In genomic region chr4:6820695-6821094, GRCh38 we compare ENCODE assay signal across 29 cellular contexts.
"Had no signal": no experiment of that assay in that cellular context is flagged by ENCODE, and none has a peak within 500 bp of the region (broad histone marks: within the 10 kb centered on the region; RNA-seq: fewer than 3 reads in every experiment).

No MANE protein-coding gene starts in this region.

- DNase-seq: activated CD4-positive, alpha-beta memory T cell treated with anti-CD3 and anti-CD28 coated beads for 36 hours; activated CD4-positive, alpha-beta T cell treated with anti-CD3 and anti-CD28 coated beads for 36 hours; activated CD4-positive, alpha-beta T cell treated with anti-CD3 and anti-CD28 coated beads, Interleukin-2, amount 10 ng/mL, durations not matched to agents 24 days and 14 days; activated CD4-positive, CD25-positive, alpha-beta regulatory T cell; activated CD4-positive, CD25-positive, alpha-beta regulatory T cell treated with anti-CD3 and anti-CD28 coated beads, Interleukin-2, amount 50 U/mL, for 72 hours; activated CD8-positive, alpha-beta memory T cell treated with anti-CD3 and anti-CD28 coated beads, Interleukin-2, amount 10 ng/mL, durations not matched to agents 7 days and 5 days; activated CD8-positive, alpha-beta memory T cell treated with anti-CD3 and anti-CD28 coated beads, Interleukin-2, amount 50 U/mL, for 4 hours; activated CD8-positive, alpha-beta T cell treated with anti-CD3 and anti-CD28 coated beads, Interleukin-2, amount 10 ng/mL, durations not matched to agents 7 days and 5 days; activated effector memory CD4-positive, alpha-beta T cell treated with anti-CD3 and anti-CD28 coated beads, Interleukin-2, amount 50 U/mL, for 16 hours; activated naive CD4-positive, alpha-beta T cell treated with anti-CD3 and anti-CD28 coated beads, Interleukin-2, amount 50 U/mL, for 16 hours; activated naive CD8-positive, alpha-beta T cell treated with anti-CD3 and anti-CD28 coated beads for 36 hours; activated T-cell treated with anti-CD3 and anti-CD28 coated beads, Interleukin-2, amount 50 U/mL, for 1 hour; activated T-cell treated with anti-CD3 and anti-CD28 coated beads, Interleukin-2, amount 50 U/mL, for 48 hours; central memory CD4-positive, alpha-beta T cell; cerebellar nuclear complex; colonic mucosa; effector CD8-positive, alpha-beta T cell; erythroblast; foreskin keratinocyte; gastrocnemius medialis; heart right ventricle; T-helper 2 cell had no signal

- H3K4me3 Mint-ChIP-seq: activated CD4-positive, alpha-beta memory T cell treated with anti-CD3 and anti-CD28 coated beads for 36 hours; activated CD4-positive, alpha-beta T cell treated with anti-CD3 and anti-CD28 coated beads for 36 hours; activated CD4-positive, alpha-beta T cell treated with anti-CD3 and anti-CD28 coated beads, Interleukin-2, amount 10 ng/mL, durations not matched to agents 24 days and 14 days; activated CD8-positive, alpha-beta memory T cell treated with anti-CD3 and anti-CD28 coated beads, Interleukin-2, amount 10 ng/mL, durations not matched to agents 7 days and 5 days; activated CD8-positive, alpha-beta T cell treated with anti-CD3 and anti-CD28 coated beads, Interleukin-2, amount 10 ng/mL, durations not matched to agents 7 days and 5 days; activated naive CD8-positive, alpha-beta T cell treated with anti-CD3 and anti-CD28 coated beads for 36 hours; activated T-helper 1 cell treated with anti-CD3 and anti-CD28 coated beads, Interleukin-12 subunit alpha, Interleukin-12 subunit beta, Interleukin-2, Interleukin-4 antibody, amounts not matched to agents 30 ng/mL and 10 ng/mL and 1 ng/mL, durations not matched to agents 14 hours and 24 hours and 36 hours; brain had no signal

- H3K27me3 Mint-ChIP-seq: activated CD4-positive, alpha-beta memory T cell treated with anti-CD3 and anti-CD28 coated beads for 36 hours; activated CD4-positive, alpha-beta T cell treated with anti-CD3 and anti-CD28 coated beads for 36 hours; activated CD4-positive, alpha-beta T cell treated with anti-CD3 and anti-CD28 coated beads, Interleukin-2, amount 10 ng/mL, durations not matched to agents 24 days and 14 days; activated CD8-positive, alpha-beta memory T cell treated with anti-CD3 and anti-CD28 coated beads, Interleukin-2, amount 10 ng/mL, durations not matched to agents 7 days and 5 days; activated naive CD8-positive, alpha-beta T cell treated with anti-CD3 and anti-CD28 coated beads for 36 hours; brain had no signal

- H3K9me3 ChIP-seq: colonic mucosa, gastrocnemius medialis had no signal

- H3K4me1 Mint-ChIP-seq: brain had no signal

- H3K27ac ChIP-seq: ascending aorta, breast epithelium, cardiac muscle cell, colonic mucosa, esophagus muscularis mucosa, foreskin keratinocyte, gastrocnemius medialis, heart right ventricle had no signal

- H3K4me1 ChIP-seq: breast epithelium, colonic mucosa, foreskin keratinocyte had no signal

- H3K4me3 ChIP-seq: ascending aorta, breast epithelium, cardiac muscle cell, colonic mucosa, esophagus muscularis mucosa, gastrocnemius medialis, heart right ventricle had no signal

- ATAC-seq: activated CD4-positive, alpha-beta T cell treated with anti-CD3 and anti-CD28 coated beads for 36 hours; activated CD8-positive, alpha-beta memory T cell treated with anti-CD3 and anti-CD28 coated beads, Interleukin-2, amount 10 ng/mL, durations not matched to agents 7 days and 5 days; activated CD8-positive, alpha-beta T cell treated with anti-CD3 and anti-CD28 coated beads, Interleukin-2, amount 10 ng/mL, durations not matched to agents 7 days and 5 days; foreskin keratinocyte; gastrocnemius medialis; heart right ventricle had no signal

- H3K36me3 ChIP-seq: breast epithelium, colonic mucosa had no signal

- H3K27ac Mint-ChIP-seq: activated CD4-positive, alpha-beta memory T cell treated with anti-CD3 and anti-CD28 coated beads for 36 hours; activated CD4-positive, alpha-beta T cell treated with anti-CD3 and anti-CD28 coated beads for 36 hours; activated CD4-positive, alpha-beta T cell treated with anti-CD3 and anti-CD28 coated beads, Interleukin-2, amount 10 ng/mL, durations not matched to agents 24 days and 14 days; activated CD8-positive, alpha-beta memory T cell treated with anti-CD3 and anti-CD28 coated beads, Interleukin-2, amount 10 ng/mL, durations not matched to agents 7 days and 5 days; activated CD8-positive, alpha-beta T cell treated with anti-CD3 and anti-CD28 coated beads, Interleukin-2, amount 10 ng/mL, durations not matched to agents 7 days and 5 days; activated naive CD8-positive, alpha-beta T cell treated with anti-CD3 and anti-CD28 coated beads for 36 hours; activated T-helper 1 cell treated with anti-CD3 and anti-CD28 coated beads, Interleukin-12 subunit alpha, Interleukin-12 subunit beta, Interleukin-2, Interleukin-4 antibody, amounts not matched to agents 30 ng/mL and 10 ng/mL and 1 ng/mL, durations not matched to agents 14 hours and 24 hours and 36 hours; activated T-helper 2 cell treated with anti-CD3 and anti-CD28 coated beads, Interferon-gamma antibody, Interleukin-2, Interleukin-4, amounts not matched to agents 10 μg/mL and 5 μg/mL and 100 μg/mL, durations not matched to agents 14 hours and 24 hours and 36 hours; brain had no signal

- H3K27me3 ChIP-seq: ascending aorta, breast epithelium, cardiac muscle cell, colonic mucosa, esophagus muscularis mucosa, foreskin keratinocyte, gastrocnemius medialis, heart right ventricle had no signal
